1 cellular context compared by ENCODE assay signal in genomic region chr19:17832443-17833208, GRCh38.
TF ChIP-seq lines count a peak whose summit lies in the region.

No MANE protein-coding gene starts in this region.

TF ChIP-seq in GM12878, 131 proteins besides CTCF, POLR2A, EP300 and RAD21:
- TF ChIP-seq BACH1 (IDR thresholded peaks at IDR 0.05; ENCODE audit: borderline replicate concordance) (no peak), ZBTB33 (IDR thresholded peaks at IDR 0.05) (0 out of 2 replicates have a peak, but pooled peaks have one; percentile 47)
TF ChIP-seq in GM12878: peak in this region for 1.
